Comparison of ENCODE assay signal across 1 cellular context in the genomic region with DNA sequence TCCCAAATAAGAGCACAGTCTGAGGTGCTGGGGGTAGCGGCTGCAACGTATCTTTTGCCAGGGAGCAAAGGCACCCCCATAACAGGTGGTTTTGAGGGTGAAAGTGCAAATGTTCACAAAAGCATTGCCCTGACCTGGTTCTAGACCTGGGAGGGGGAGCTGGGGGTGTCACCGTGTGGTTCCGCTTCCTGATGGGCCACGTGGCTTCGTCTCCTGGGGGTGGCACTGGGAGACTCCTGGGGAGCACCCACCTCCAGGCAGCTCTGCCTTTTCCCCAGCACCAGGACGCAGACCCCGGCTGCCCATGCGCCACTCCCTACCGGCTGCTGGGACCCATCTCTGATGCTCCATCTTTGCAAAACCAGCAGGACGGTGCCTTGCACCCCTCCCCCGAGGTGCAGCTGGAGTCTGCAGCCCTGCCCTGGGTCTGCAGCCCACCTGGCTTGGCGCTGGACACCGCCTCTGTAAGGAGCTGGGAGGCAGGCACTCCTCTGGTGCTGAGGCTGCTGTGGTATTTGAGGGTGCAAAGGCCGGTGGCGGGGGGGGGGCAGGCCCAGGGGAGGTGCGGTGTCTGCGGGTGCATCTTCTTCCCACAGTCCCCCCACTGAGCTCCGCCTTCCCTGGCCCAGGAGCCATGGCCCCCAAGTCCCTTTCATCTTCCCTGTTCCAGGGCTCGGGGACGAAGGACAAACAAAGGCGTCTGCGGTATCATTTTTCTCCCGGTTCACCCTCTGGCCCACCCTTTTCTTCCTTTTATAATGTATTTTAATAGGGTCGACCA.
TF ChIP-seq lines count a peak whose summit lies in the region.

No MANE protein-coding gene starts in this region.

TF ChIP-seq in H1, 55 proteins besides CTCF, POLR2A, EP300 and RAD21:
- TF ChIP-seq TEAD4 (IDR thresholded peaks at IDR 0.05; ENCODE audit: low read depth, low read length): no peak
- no peak for TF ChIP-seq FOSL1 (IDR thresholded peaks at IDR 0.05; ENCODE audit: insufficient read depth, low read depth, low read length)
- TF ChIP-seq TAF1 (IDR thresholded peaks at IDR 0.05; ENCODE audit: low read depth, low read length): no peak
- TF ChIP-seq EGR1 (IDR thresholded peaks at IDR 0.05; ENCODE audit: borderline replicate concordance, low read depth, low read length): no peak
- TF ChIP-seq BRCA1 (IDR thresholded peaks at IDR 0.05; ENCODE audit: low read depth, low read length): no peak
- TF ChIP-seq HDAC2 (IDR thresholded peaks at IDR 0.05; ENCODE audit: borderline replicate concordance in 1 of 2, low read depth in 2 of 2, low read length in 2 of 2): no peak
- TF ChIP-seq KDM1A (IDR thresholded peaks at IDR 0.05; ENCODE audit: borderline replicate concordance, low read length): no peak
- TF ChIP-seq RXRA (IDR thresholded peaks at IDR 0.05; ENCODE audit: insufficient read depth, low read depth, low read length): no peak
- no peak for TF ChIP-seq NANOG (IDR thresholded peaks at IDR 0.05; ENCODE audit: insufficient read depth, low read depth, low read length, poor library complexity, severe bottlenecking)
- TF ChIP-seq, protein P1, sequence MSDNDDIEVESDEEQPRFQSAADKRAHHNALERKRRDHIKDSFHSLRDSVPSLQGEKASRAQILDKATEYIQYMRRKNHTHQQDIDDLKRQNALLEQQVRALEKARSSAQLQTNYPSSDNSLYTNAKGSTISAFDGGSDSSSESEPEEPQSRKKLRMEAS (IDR thresholded peaks at IDR 0.05): no peak
- no peak for TF ChIP-seq ZNF274 (IDR thresholded peaks at IDR 0.05; ENCODE audit: borderline replicate concordance, extremely low read depth, low read length)
- no peak for TF ChIP-seq POLR2AphosphoS5 (IDR thresholded peaks at IDR 0.05; ENCODE audit: low read depth, low read length)
- TF ChIP-seq, protein P2, sequence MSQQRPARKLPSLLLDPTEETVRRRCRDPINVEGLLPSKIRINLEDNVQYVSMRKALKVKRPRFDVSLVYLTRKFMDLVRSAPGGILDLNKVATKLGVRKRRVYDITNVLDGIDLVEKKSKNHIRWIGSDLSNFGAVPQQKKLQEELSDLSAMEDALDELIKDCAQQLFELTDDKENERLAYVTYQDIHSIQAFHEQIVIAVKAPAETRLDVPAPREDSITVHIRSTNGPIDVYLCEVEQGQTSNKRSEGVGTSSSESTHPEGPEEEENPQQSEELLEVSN (IDR thresholded peaks at IDR 0.05): no peak
- no peak for TF ChIP-seq EZH2 (IDR thresholded peaks at IDR 0.05; ENCODE audit: low read depth, low read length, severe bottlenecking)
- no peak for TF ChIP-seq NRF1 (IDR thresholded peaks at IDR 0.05; ENCODE audit: low read depth, low read length)
- TF ChIP-seq, protein P3, sequence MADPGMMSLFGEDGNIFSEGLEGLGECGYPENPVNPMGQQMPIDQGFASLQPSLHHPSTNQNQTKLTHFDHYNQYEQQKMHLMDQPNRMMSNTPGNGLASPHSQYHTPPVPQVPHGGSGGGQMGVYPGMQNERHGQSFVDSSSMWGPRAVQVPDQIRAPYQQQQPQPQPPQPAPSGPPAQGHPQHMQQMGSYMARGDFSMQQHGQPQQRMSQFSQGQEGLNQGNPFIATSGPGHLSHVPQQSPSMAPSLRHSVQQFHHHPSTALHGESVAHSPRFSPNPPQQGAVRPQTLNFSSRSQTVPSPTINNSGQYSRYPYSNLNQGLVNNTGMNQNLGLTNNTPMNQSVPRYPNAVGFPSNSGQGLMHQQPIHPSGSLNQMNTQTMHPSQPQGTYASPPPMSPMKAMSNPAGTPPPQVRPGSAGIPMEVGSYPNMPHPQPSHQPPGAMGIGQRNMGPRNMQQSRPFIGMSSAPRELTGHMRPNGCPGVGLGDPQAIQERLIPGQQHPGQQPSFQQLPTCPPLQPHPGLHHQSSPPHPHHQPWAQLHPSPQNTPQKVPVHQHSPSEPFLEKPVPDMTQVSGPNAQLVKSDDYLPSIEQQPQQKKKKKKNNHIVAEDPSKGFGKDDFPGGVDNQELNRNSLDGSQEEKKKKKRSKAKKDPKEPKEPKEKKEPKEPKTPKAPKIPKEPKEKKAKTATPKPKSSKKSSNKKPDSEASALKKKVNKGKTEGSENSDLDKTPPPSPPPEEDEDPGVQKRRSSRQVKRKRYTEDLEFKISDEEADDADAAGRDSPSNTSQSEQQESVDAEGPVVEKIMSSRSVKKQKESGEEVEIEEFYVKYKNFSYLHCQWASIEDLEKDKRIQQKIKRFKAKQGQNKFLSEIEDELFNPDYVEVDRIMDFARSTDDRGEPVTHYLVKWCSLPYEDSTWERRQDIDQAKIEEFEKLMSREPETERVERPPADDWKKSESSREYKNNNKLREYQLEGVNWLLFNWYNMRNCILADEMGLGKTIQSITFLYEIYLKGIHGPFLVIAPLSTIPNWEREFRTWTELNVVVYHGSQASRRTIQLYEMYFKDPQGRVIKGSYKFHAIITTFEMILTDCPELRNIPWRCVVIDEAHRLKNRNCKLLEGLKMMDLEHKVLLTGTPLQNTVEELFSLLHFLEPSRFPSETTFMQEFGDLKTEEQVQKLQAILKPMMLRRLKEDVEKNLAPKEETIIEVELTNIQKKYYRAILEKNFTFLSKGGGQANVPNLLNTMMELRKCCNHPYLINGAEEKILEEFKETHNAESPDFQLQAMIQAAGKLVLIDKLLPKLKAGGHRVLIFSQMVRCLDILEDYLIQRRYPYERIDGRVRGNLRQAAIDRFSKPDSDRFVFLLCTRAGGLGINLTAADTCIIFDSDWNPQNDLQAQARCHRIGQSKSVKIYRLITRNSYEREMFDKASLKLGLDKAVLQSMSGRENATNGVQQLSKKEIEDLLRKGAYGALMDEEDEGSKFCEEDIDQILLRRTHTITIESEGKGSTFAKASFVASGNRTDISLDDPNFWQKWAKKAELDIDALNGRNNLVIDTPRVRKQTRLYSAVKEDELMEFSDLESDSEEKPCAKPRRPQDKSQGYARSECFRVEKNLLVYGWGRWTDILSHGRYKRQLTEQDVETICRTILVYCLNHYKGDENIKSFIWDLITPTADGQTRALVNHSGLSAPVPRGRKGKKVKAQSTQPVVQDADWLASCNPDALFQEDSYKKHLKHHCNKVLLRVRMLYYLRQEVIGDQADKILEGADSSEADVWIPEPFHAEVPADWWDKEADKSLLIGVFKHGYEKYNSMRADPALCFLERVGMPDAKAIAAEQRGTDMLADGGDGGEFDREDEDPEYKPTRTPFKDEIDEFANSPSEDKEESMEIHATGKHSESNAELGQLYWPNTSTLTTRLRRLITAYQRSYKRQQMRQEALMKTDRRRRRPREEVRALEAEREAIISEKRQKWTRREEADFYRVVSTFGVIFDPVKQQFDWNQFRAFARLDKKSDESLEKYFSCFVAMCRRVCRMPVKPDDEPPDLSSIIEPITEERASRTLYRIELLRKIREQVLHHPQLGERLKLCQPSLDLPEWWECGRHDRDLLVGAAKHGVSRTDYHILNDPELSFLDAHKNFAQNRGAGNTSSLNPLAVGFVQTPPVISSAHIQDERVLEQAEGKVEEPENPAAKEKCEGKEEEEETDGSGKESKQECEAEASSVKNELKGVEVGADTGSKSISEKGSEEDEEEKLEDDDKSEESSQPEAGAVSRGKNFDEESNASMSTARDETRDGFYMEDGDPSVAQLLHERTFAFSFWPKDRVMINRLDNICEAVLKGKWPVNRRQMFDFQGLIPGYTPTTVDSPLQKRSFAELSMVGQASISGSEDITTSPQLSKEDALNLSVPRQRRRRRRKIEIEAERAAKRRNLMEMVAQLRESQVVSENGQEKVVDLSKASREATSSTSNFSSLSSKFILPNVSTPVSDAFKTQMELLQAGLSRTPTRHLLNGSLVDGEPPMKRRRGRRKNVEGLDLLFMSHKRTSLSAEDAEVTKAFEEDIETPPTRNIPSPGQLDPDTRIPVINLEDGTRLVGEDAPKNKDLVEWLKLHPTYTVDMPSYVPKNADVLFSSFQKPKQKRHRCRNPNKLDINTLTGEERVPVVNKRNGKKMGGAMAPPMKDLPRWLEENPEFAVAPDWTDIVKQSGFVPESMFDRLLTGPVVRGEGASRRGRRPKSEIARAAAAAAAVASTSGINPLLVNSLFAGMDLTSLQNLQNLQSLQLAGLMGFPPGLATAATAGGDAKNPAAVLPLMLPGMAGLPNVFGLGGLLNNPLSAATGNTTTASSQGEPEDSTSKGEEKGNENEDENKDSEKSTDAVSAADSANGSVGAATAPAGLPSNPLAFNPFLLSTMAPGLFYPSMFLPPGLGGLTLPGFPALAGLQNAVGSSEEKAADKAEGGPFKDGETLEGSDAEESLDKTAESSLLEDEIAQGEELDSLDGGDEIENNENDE (IDR thresholded peaks at IDR 0.05; ENCODE audit: insufficient replicate concordance, low read length): no peak
TF ChIP-seq in H1: peak in this region for 0.
